In genomic region chr7:90188281-90188680, GRCh38 we compare ENCODE assay signal across 1 cellular context.
TF ChIP-seq lines count a peak whose summit lies in the region.

No MANE protein-coding gene starts in this region.

TF ChIP-seq in GM12878, 131 proteins besides CTCF, POLR2A, EP300 and RAD21:
- TF ChIP-seq E4F1 (IDR thresholded peaks at IDR 0.05; ENCODE audit: borderline replicate concordance, partially characterized antibody) (no peak), RUNX3 (IDR thresholded peaks at IDR 0.05; ENCODE audit: low read length) (peak; percentile 18; the same call in 1 of the 2 replicates), BMI1 (IDR thresholded peaks at IDR 0.05; ENCODE audit: borderline replicate concordance) (no peak)
